Comparison of ENCODE assay signal across 17 cellular contexts in the genomic region with DNA sequence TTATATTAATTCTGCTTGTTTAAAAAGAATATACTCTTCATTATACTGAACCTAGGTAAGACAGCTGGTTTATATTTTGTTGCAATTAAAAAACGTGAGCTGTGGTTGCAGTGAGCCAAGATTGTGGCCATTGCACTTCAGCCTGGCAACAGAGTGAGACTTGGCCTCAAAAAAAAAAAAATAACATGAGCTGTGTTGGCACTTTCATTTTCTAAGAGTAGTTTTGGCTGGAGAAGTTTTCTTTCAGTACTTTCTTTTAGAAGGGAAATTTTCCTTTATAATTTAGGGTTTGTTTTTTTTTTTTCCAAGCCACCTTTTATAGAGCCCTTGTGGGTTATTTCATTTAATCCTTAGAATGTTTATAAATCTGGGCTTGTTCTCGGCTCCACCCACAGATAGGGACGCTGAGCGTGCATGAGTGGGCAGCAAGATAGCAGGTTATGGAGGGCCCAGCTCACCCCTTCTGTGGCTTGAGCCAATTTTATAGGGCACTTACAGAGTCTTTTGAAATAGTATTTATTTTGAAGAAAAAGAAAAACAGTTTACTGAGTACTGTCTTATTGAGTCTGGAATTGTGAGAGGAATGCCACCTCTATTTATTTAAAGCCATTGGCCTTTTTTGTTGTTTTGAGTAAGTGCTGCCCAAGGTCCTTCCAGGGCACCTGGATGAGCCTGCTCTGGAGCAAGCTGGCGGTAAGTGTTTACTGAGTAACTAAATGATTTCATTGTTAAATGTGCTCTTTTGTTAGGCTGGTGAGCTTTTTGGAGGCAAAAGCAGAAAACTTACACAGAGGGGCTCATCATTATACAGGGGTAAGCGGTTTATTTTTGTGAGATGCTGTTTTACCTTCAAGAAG.
A peak's percentile ranks its signal among the peaks of the same experiment; 100 is the strongest.
DNase-seq lines count a peak whose midpoint lies in the region; ATAC-seq and TF ChIP-seq lines count a peak whose summit lies in the region.
"Had no signal": no experiment of that assay in that cellular context is flagged by ENCODE, and none has a peak within 500 bp of the region (broad histone marks: within the 10 kb centered on the region; RNA-seq: fewer than 3 reads in every experiment).

No MANE protein-coding gene starts in this region.

- H3K9me3 ChIP-seq in right lobe of liver (no peaks in the 10 kb centered on the region), thyroid gland (no peaks in the 10 kb centered on the region)
- H3K9me3 ChIP-seq: A549 had no signal

- peak; percentile 65 to 75 (median 66) for ATAC-seq in right lobe of liver
- ATAC-seq: A549 had no signal

- POLR2A ChIA-PET in GM10248 (lab: Yijun Ruan, JAX): no interaction called here

- H3K27me3 ChIP-seq in right lobe of liver (no peaks in the 10 kb centered on the region), thyroid gland (no peaks in the 10 kb centered on the region)

- TF ChIP-seq POLR2A in right lobe of liver (IDR thresholded peaks at IDR 0.05): no peak
- TF ChIP-seq POLR2A in thyroid gland (IDR thresholded peaks at IDR 0.05): no peak

- H3K4me1 ChIP-seq in right lobe of liver: peaks cover 0 to 20% (median 7%) of the 10 kb centered on the region in 4 donors
- H3K4me1 ChIP-seq in thyroid gland: peaks cover 13 to 23% of the 10 kb centered on the region in 2 donors
- H3K4me1 ChIP-seq: A549 had no signal

- 32% methylated on average over 6 of the region's 6 CpGs for WGBS in right lobe of liver (ENCODE audit: insufficient coverage, low coverage, low lambda C conversion rate, missing lambda C conversion rate)
- 27 to 30% methylated on average over 6 of the region's 6 CpGs for WGBS in thyroid gland, 2 donors

- TF ChIP-seq CTCF in right lobe of liver (IDR thresholded peaks at IDR 0.05) (no peak), thyroid gland (IDR thresholded peaks at IDR 0.05) (no peak), GM10248 (IDR thresholded peaks at IDR 0.05; ENCODE audit: control extremely low read depth, extremely low read depth, low read depth, missing control alignments) (no peak)

- peak overlapping the region in 2 of 3 donors; percentile 5 to 22 for H3K4me3 ChIP-seq in right lobe of liver
- no peak overlapping the region for H3K4me3 ChIP-seq in thyroid gland (replicated peaks in 1 of 3)
- H3K4me3 ChIP-seq: A549 had no signal

- CTCF ChIA-PET in GM10248 (lab: Yijun Ruan, JAX): interaction anchor here (0.9 to 4.1 kb wide), 14 partner anchors 7 to 211 kb away, joined by 3 to 27 read pairs (median 4); no protein-coding TSS in a partner anchor

- DNase-seq in NCI-H2196 (lab: John Stamatoyannopoulos, UW; ENCODE audit: unreplicated experiment) (peak; percentile 12), NCI-H2196 treated with DMSO at 0.1 percent for 48 hours (lab: John Stamatoyannopoulos, UW; ENCODE audit: unreplicated experiment) (no peak), astrocyte of the hippocampus (ENCODE audit: low read depth, low spot score) (peak; percentile 16), right lobe of liver (no peak), thyroid gland (peak; percentile 68 to 72), GM10248 (ENCODE audit: extremely low spot score) (no peak), DMS 273 (lab: John Stamatoyannopoulos, UW; ENCODE audit: unreplicated experiment) (no peak)
- no peak for DNase-seq in stimulated activated CD4-positive, alpha-beta T cell treated with anti-CD3 and anti-CD28 coated beads, Interleukin-4, amount 100 ng/mL, for 4 hours
- DNase-seq: activated gamma-delta T cell treated with Interleukin-2 at 50 U/mL for 16 hours; CD8-positive, alpha-beta memory T cell; GDM1; mammary epithelial cell; NCI-H1436 treated with DMSO at 0.1 percent for 48 hours; NCI-H69; small intestine; WERI-Rb-1 had no signal

- H3K36me3 ChIP-seq in right lobe of liver: peaks cover 4 to 63% (median 16%) of the 10 kb centered on the region in 4 donors
- peaks cover 21 to 24% of the 10 kb centered on the region in 2 donors for H3K36me3 ChIP-seq in thyroid gland

- intact Hi-C loops in right lobe of liver (cut with DNase I) (no loop called here), thyroid gland (cut with DNase I) (no loop called here)

- H3K27ac ChIP-seq in right lobe of liver (peak overlapping the region in 2 of 3 donors; percentile 26 to 38), thyroid gland (peak overlapping the region; percentile 77 to 87 (median 83))
- H3K27ac ChIP-seq: A549, WERI-Rb-1 had no signal

Comparison
In these comparisons a context has a peak if more than half of its experiments do, and no peak if none do; other contexts are left out.
1. DNase-seq: peak in NCI-H2196 (single experiment), astrocyte of the hippocampus (single experiment) and thyroid gland (2 of 2); none in NCI-H2196 treated with DMSO at 0.1 percent for 48 hours (single experiment), right lobe of liver (0 of 3), stimulated activated CD4-positive, alpha-beta T cell treated with anti-CD3 and anti-CD28 coated beads, Interleukin-4, amount 100 ng/mL, for 4 hours (0 of 2), GM10248 (single experiment) and DMS 273 (single experiment).
2. H3K4me3 ChIP-seq: peak in right lobe of liver (2 of 3); none in thyroid gland (0 of 3).